26 cellular contexts compared by ENCODE assay signal in the genomic region with DNA sequence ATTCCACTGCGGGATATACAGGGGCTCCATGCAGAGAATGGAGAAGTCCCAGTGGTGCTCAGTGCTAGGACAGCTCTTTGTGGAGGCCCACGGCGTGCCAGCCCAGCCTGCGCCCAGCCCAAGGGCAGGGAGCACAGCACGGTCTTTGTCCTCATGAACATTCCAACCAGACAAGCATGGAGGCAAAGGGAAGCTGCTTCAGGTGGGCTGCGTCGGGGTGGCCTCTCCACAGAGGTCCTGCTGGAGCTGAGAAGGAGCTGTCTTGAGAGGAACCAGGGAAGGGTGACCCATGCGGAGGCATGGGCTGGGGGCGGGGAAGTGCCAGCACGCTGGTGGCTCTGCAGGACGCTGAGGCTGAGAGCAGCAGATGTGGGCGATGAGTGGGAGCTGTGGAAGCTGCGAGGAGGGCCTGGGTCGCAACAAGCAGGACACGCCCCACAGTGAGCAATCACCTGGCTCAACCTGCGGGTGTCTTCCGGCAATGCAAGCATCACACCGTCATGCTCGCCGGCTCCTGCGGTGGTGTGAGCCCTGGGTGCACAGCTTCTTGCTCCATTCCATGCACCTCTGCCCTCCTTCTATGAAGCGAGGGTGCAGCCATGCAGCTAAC. TPM values are rescaled to one million over a fixed set of nuclear protein-coding genes. Genes with fewer than 3 reads are reported as not detected.
DNase-seq lines count a peak whose midpoint lies in the region; ATAC-seq, FAIRE-seq and TF ChIP-seq lines count a peak whose summit lies in the region.
"Had no signal": no experiment of that assay in that cellular context is flagged by ENCODE, and none has a peak within 500 bp of the region (broad histone marks: within the 10 kb centered on the region; RNA-seq: fewer than 3 reads in every experiment).

No MANE protein-coding gene starts in this region.

- no peak for TF ChIP-seq CTCF in kidney (IDR thresholded peaks at IDR 0.05; ENCODE audit: borderline replicate concordance, extremely low read depth, insufficient read depth)

- WGBS in aorta, 2 donors = 94 to 95% methylated on average over 22 of the region's 22 CpGs

- H3K4me1 ChIP-seq in kidney (ENCODE audit: control insufficient read depth in 1 of 2, insufficient read depth in 1 of 2, low read depth in 1 of 2, low read length in 2 of 2) (peaks cover 22 to 24% of the 10 kb centered on the region in 2 donors), aorta (ENCODE audit: control insufficient read depth in 1 of 2, insufficient read depth in 2 of 2, low read length in 2 of 2) (no peaks in the 10 kb centered on the region)
- H3K4me1 ChIP-seq: Caco-2, SJSA1 had no signal

- DNase-seq in NCI-H82 (lab: John Stamatoyannopoulos, UW) = peak; percentile 37
- no peak for DNase-seq in NCI-H82 treated with DMSO at 0.1 percent for 48 hours (lab: John Stamatoyannopoulos, UW; ENCODE audit: unreplicated experiment)
- peak; percentile 57 for DNase-seq in kidney
- peak; percentile 69 for DNase-seq in posterior vena cava (ENCODE audit: low spot score)
- peak; percentile 23 to 57 for DNase-seq in aorta
- no peak for DNase-seq in GM19238 (ENCODE audit: insufficient read length, low spot score)
- DNase-seq: ACHN; CD4-positive, alpha-beta T cell; GOT3; Kasumi-1; NCI-H1694; NCI-H2081; NCI-H446 treated with DMSO at 0.1 percent for 48 hours; NK-92 treated with Interleukin-12 subunit alpha and Interleukin-12 subunit beta, amount 100 ng/mL, for 24 hours had no signal

- H3K27me3 ChIP-seq in aorta (ENCODE audit: control insufficient read depth in 1 of 2, insufficient read depth in 2 of 2, low read length in 1 of 2) = no peaks in the 10 kb centered on the region
- H3K27me3 ChIP-seq: BLaER1, SJSA1 had no signal

- intact Hi-C loops in kidney (cut with DNase I) = loop anchor here (10.0 kb wide), 1 partner anchor 246 kb away; no protein-coding TSS in a partner anchor
- intact Hi-C loops in posterior vena cava (cut with DNase I) = no loop called here
- intact Hi-C loops in aorta (cut with DNase I) = no loop called here

- no peaks in the 10 kb centered on the region for H3K36me3 ChIP-seq in kidney (ENCODE audit: control insufficient read depth in 1 of 2, insufficient read depth in 2 of 2, low read length in 2 of 2)
- H3K36me3 ChIP-seq in aorta (ENCODE audit: control insufficient read depth in 1 of 2, insufficient read depth in 2 of 2, low read length in 1 of 2) = no peaks in the 10 kb centered on the region
- H3K36me3 ChIP-seq: BLaER1, SJSA1 had no signal

- no peak overlapping the region for H3K4me3 ChIP-seq in kidney (ENCODE audit: low read length in 2 of 2)
- H3K4me3 ChIP-seq in aorta (ENCODE audit: low read length in 2 of 2) = no peak overlapping the region
- H3K4me3 ChIP-seq: BLaER1, SJSA1 had no signal

- no peak overlapping the region for H3K9ac ChIP-seq in kidney (ENCODE audit: low read length in 2 of 2)
- H3K9ac ChIP-seq: BLaER1 had no signal

- ATAC-seq in aorta (ENCODE audit: low FRiP score) (no peak), HG03139 (IDR thresholded peaks at IDR 0.05; ENCODE audit: unreplicated experiment) (no peak), HG03045 (IDR thresholded peaks at IDR 0.05; ENCODE audit: unreplicated experiment) (no peak)
- ATAC-seq: HCT116 had no signal

- no peak overlapping the region for H3K27ac ChIP-seq in kidney (ENCODE audit: low read depth in 2 of 2, low read length in 2 of 2)
- no peak overlapping the region for H3K27ac ChIP-seq in aorta (ENCODE audit: low read depth in 1 of 2, low read length in 2 of 2)
- H3K27ac ChIP-seq: 22Rv1, BLaER1, SJSA1 had no signal

- FAIRE-seq in kidney (lab: Jason Lieb, UNC) = no peak
- FAIRE-seq: G401.6, GM18507, GM19239 had no signal

- H3K9me3 ChIP-seq in kidney (ENCODE audit: control insufficient read depth in 1 of 2, low read length in 2 of 2) (no peaks in the 10 kb centered on the region), aorta (ENCODE audit: control insufficient read depth, low read length) (no peaks in the 10 kb centered on the region)
- H3K9me3 ChIP-seq: BLaER1, Caco-2, SJSA1 had no signal

RNA-seq across cellular contexts. Expression of gene KLF15, which starts 14.0 kb away (rescaled TPM):
- total RNA-seq in kidney (22.9 TPM), posterior vena cava (10 to 100 TPM; 10.6 to 15.5 TPM), aorta (10 to 100 TPM in 1 of 2 donors, 1 to 10 TPM in 1; 8.5 to 39.9 TPM)
- polyA plus RNA-seq in kidney (ENCODE audit: insufficient read depth, low read depth, low replicate concordance) (30.0 TPM), aorta (10 to 100 TPM; 23.7 to 43.9 TPM)

RNA-seq across cellular contexts. Expression of gene CFAP100, which starts 23.5 kb away (rescaled TPM):
- total RNA-seq in kidney = not detected
- polyA plus RNA-seq in kidney (ENCODE audit: insufficient read depth, low read depth, low replicate concordance) = 0.60 TPM
- total RNA-seq in posterior vena cava = not detected
- not detected for total RNA-seq in aorta
- not detected for polyA plus RNA-seq in aorta
- total RNA-seq: Caco-2; CD4-positive, alpha-beta T cell; Daoy; MCF 10A; SJSA1 had no signal

Comparison
In these comparisons a context has a peak if more than half of its experiments do, and no peak if none do; other contexts are left out.
1. DNase-seq: peak in NCI-H82 (single experiment), kidney (single experiment), posterior vena cava (single experiment) and aorta (2 of 2); none in NCI-H82 treated with DMSO at 0.1 percent for 48 hours (single experiment) and GM19238 (single experiment).